29 cellular contexts compared by ENCODE assay signal in the genomic region with DNA sequence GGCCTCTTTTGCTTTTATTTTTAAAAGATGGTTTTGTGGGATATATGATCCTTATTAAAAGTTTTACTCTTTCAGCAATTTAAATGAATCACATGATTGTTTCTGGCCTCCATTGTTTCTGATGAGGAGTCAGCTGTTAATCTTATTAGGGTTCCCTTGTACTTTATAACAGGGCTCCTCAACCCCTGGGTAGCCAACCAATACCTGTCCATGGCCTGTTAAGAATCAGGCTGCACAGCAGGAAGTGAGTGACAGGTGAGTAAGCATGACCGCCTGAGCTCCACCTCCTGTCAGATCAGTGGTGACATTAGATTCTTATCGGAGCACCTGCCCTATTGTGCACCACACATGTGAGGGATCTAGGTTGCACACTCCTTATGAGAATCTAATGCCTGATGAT.
"Had no signal": no experiment of that assay in that cellular context is flagged by ENCODE, and none has a peak within 500 bp of the region (broad histone marks: within the 10 kb centered on the region; RNA-seq: fewer than 3 reads in every experiment).

No MANE protein-coding gene starts in this region.

- DNase-seq: activated CD4-positive, alpha-beta T cell treated with anti-CD3 and anti-CD28 coated beads for 1 hour; activated CD4-positive, alpha-beta T cell treated with anti-CD3 and anti-CD28 coated beads for 4 hours; activated CD4-positive, alpha-beta T cell treated with anti-CD3 and anti-CD28 coated beads, Interleukin-2, amount 50 U/mL, for 1 hour; activated CD4-positive, alpha-beta T cell treated with anti-CD3 and anti-CD28 coated beads, Interleukin-2, amount 50 U/mL, for 48 hours; activated CD8-positive, alpha-beta memory T cell treated with anti-CD3 and anti-CD28 coated beads for 24 hours; activated CD8-positive, alpha-beta T cell treated with anti-CD3 and anti-CD28 coated beads for 36 hours; activated effector memory CD4-positive, alpha-beta T cell treated with Interleukin-2 at 50 U/mL for 16 hours; activated gamma-delta T cell treated with Interleukin-2 at 50 U/mL for 16 hours; activated naive CD4-positive, alpha-beta T cell treated with anti-CD3 and anti-CD28 coated beads, Interleukin-2, amount 50 U/mL, for 16 hours; activated naive CD4-positive, alpha-beta T cell treated with Interleukin-2 at 50 U/mL for 16 hours; activated T-cell treated with anti-CD3 and anti-CD28 coated beads, Interleukin-2, amount 50 U/mL, for 4 hours; amniotic stem cell; anterior cingulate cortex; brain microvascular endothelial cell; dorsolateral prefrontal cortex; effector memory CD4-positive, alpha-beta T cell; endodermal cell; foreskin fibroblast; head of caudate nucleus; T-helper 2 cell had no signal

- H3K4me3 ChIP-seq: coronary artery, dorsolateral prefrontal cortex had no signal

- H3K27me3 Mint-ChIP-seq: dendritic cell treated with granulocyte-macrophage colony-stimulating factor and Interleukin-4, amounts not matched to agents 40 ng/mL and 50 ng/mL, for 4 days had no signal

- H3K27ac Mint-ChIP-seq: activated CD8-positive, alpha-beta T cell treated with anti-CD3 and anti-CD28 coated beads for 36 hours; activated naive CD8-positive, alpha-beta T cell; activated T-helper 17 cell treated with anti-CD3 and anti-CD28 coated beads, Interleukin-2, amount 50 U/mL, for 72 hours; dendritic cell treated with granulocyte-macrophage colony-stimulating factor and Interleukin-4, amounts not matched to agents 40 ng/mL and 50 ng/mL, for 4 days; endodermal cell had no signal

- H3K27ac ChIP-seq: brain microvascular endothelial cell, coronary artery, dorsolateral prefrontal cortex had no signal

- ATAC-seq: activated CD8-positive, alpha-beta T cell treated with anti-CD3 and anti-CD28 coated beads for 36 hours; activated T-cell treated with anti-CD3 and anti-CD28 coated beads, Interleukin-2, amount 50 U/mL, for 4 hours; activated T-helper 17 cell treated with anti-CD3 and anti-CD28 coated beads, Interleukin-2, amount 50 U/mL, for 72 hours; esophagus mucosa had no signal

- H3K27me3 ChIP-seq: brain microvascular endothelial cell, dorsolateral prefrontal cortex had no signal

- H3K4me3 Mint-ChIP-seq: activated CD8-positive, alpha-beta T cell treated with anti-CD3 and anti-CD28 coated beads for 36 hours; activated naive CD8-positive, alpha-beta T cell; activated T-cell treated with anti-CD3 and anti-CD28 coated beads, Interleukin-2, amount 50 U/mL, for 4 hours; activated T-helper 17 cell treated with anti-CD3 and anti-CD28 coated beads, Interleukin-2, amount 50 U/mL, for 72 hours; central memory CD8-positive, alpha-beta T cell; dendritic cell treated with granulocyte-macrophage colony-stimulating factor and Interleukin-4, amounts not matched to agents 40 ng/mL and 50 ng/mL, for 4 days; endodermal cell had no signal

- H3K4me1 Mint-ChIP-seq: activated T-helper 17 cell treated with anti-CD3 and anti-CD28 coated beads, Interleukin-2, amount 50 U/mL, for 72 hours; central memory CD8-positive, alpha-beta T cell; endodermal cell had no signal

- FAIRE-seq: astrocyte, bronchial epithelial cell, frontal cortex had no signal

- H3K36me3 ChIP-seq: brain microvascular endothelial cell had no signal
